In genomic region chr7:131031100-131031868, GRCh38 we compare ENCODE assay signal across 11 cellular contexts.
A peak's percentile ranks its signal among the peaks of the same experiment; 100 is the strongest.
DNase-seq lines count a peak whose midpoint lies in the region; ATAC-seq, FAIRE-seq and TF ChIP-seq lines count a peak whose summit lies in the region.
"Had no signal": no experiment of that assay in that cellular context is flagged by ENCODE, and none has a peak within 500 bp of the region (broad histone marks: within the 10 kb centered on the region; RNA-seq: fewer than 3 reads in every experiment).

No MANE protein-coding gene starts in this region.

- no peaks in the 10 kb centered on the region for H3K27me3 Mint-ChIP-seq in naive thymus-derived CD8-positive, alpha-beta T cell

- peak overlapping the region in 8 of 10 donors; percentile 6 to 89 (median 70) for H3K27ac Mint-ChIP-seq in naive thymus-derived CD8-positive, alpha-beta T cell

- POLR2A ChIA-PET in naive thymus-derived CD8-positive, alpha-beta T cell (lab: Charles Lee) = interaction anchor here (0.6 kb wide), 1 partner anchor 122 kb away, joined by 4 read pairs; no protein-coding TSS in a partner anchor

- no peak overlapping the region for H3K4me3 ChIP-seq in pancreas
- H3K4me3 ChIP-seq: esophagus muscularis mucosa had no signal

- H3K9me3 Mint-ChIP-seq in naive thymus-derived CD8-positive, alpha-beta T cell = no peaks in the 10 kb centered on the region

- no peaks in the 10 kb centered on the region for H3K36me3 ChIP-seq in pancreas
- H3K36me3 ChIP-seq: esophagus muscularis mucosa had no signal

- peaks cover 43 to 94% (median 89%) of the 10 kb centered on the region in 4 donors for H3K4me1 Mint-ChIP-seq in naive thymus-derived CD8-positive, alpha-beta T cell

- H3K4me3 Mint-ChIP-seq in naive thymus-derived CD8-positive, alpha-beta T cell = peak overlapping the region; percentile 0 to 70 (median 58)

- ATAC-seq in GM21619 (IDR thresholded peaks at IDR 0.05; ENCODE audit: unreplicated experiment) = peak; percentile 72
- ATAC-seq in HG03439 (IDR thresholded peaks at IDR 0.05; ENCODE audit: unreplicated experiment) = peak; percentile 67
- ATAC-seq in naive thymus-derived CD8-positive, alpha-beta T cell = peak in 1 of 2 donors; percentile 50
- ATAC-seq in pancreas = no peak

- DNase-seq in activated CD8-positive, alpha-beta memory T cell treated with anti-CD3 and anti-CD28 coated beads for 24 hours = peak; percentile 55
- no peak for DNase-seq in activated CD8-positive, alpha-beta memory T cell treated with anti-CD3 and anti-CD28 coated beads, Interleukin-2, amount 50 U/mL, for 48 hours
- DNase-seq in naive thymus-derived CD8-positive, alpha-beta T cell = no peak
- DNase-seq in substantia nigra (lab: John Stamatoyannopoulos, UW) (no peak), pancreas (no peak), DMS53 treated with DMSO at 0.1 percent for 48 hours (lab: John Stamatoyannopoulos, UW; ENCODE audit: unreplicated experiment) (no peak)
- DNase-seq: activated effector memory CD4-positive, alpha-beta T cell treated with Interleukin-2 at 50 U/mL for 16 hours; SIG-M5 had no signal

- TF ChIP-seq CTCF in pancreas (IDR thresholded peaks at IDR 0.05) = no peak

- H3K27ac ChIP-seq in substantia nigra (ENCODE audit: low read depth, low read length, poor library complexity, severe bottlenecking) (no peak overlapping the region), pancreas (no peak overlapping the region)
- H3K27ac ChIP-seq: esophagus muscularis mucosa had no signal

- 84 to 86% methylated on average over 7 of the region's 7 CpGs for WGBS in pancreas, 2 donors

- intact Hi-C loops in pancreas (cut with DNase I) = no loop called here

- FAIRE-seq in pancreas (lab: Jason Lieb, UNC) = no peak

- H3K4me1 ChIP-seq in pancreas = peaks cover 9 to 38% (median 14%) of the 10 kb centered on the region in 3 donors

- H3K9me3 ChIP-seq in pancreas = no peaks in the 10 kb centered on the region
- H3K9me3 ChIP-seq: esophagus muscularis mucosa had no signal

- H3K27me3 ChIP-seq in pancreas = no peaks in the 10 kb centered on the region
- H3K27me3 ChIP-seq: esophagus muscularis mucosa had no signal

- peaks cover 0 to 20% (median 0%) of the 10 kb centered on the region in 3 donors for H3K36me3 Mint-ChIP-seq in naive thymus-derived CD8-positive, alpha-beta T cell

Comparison
In these comparisons a context has a peak if more than half of its experiments do, and no peak if none do; other contexts are left out.
1. ATAC-seq: peak in GM21619 (single experiment) and HG03439 (single experiment); none in pancreas (0 of 4).